ENCODE assay signal across 12 cellular contexts in genomic region chr2:142112648-142113278, GRCh38. TPM values are rescaled to one million over a fixed set of nuclear protein-coding genes. Genes with fewer than 3 reads are reported as not detected.
DNase-seq lines count a peak whose midpoint lies in the region; TF ChIP-seq lines count a peak whose summit lies in the region.
"Had no signal": no experiment of that assay in that cellular context is flagged by ENCODE, and none has a peak within 500 bp of the region (broad histone marks: within the 10 kb centered on the region; RNA-seq: fewer than 3 reads in every experiment).

No MANE protein-coding gene starts in this region.

- TF ChIP-seq CTCF in fibroblast of villous mesenchyme (IDR thresholded peaks at IDR 0.05; ENCODE audit: insufficient read depth, low read depth, low read length): no peak

- POLR2A ChIA-PET in HEK293T (lab: Yijun Ruan, JAX): no interaction called here

- CTCF ChIA-PET in HEK293T (lab: Yijun Ruan, JAX): interaction anchor here (0.7 to 1.4 kb wide), 2 partner anchors 9 to 26 kb away, joined by 3 to 5 read pairs; no protein-coding TSS in a partner anchor

- DNase-seq in A172 (ENCODE audit: low spot score) (peak; percentile 79), HEK293T (ENCODE audit: extremely low spot score) (no peak), T1000 (lab: John Stamatoyannopoulos, UW) (peak; percentile 47), fibroblast of villous mesenchyme (ENCODE audit: low read depth) (peak; percentile 14), SW480 (ENCODE audit: low spot score) (no peak), HuH-7.5 (ENCODE audit: low spot score) (no peak)
- DNase-seq in activated CD4-positive, CD25-positive, alpha-beta regulatory T cell (lab: John Stamatoyannopoulos, UW): no peak
- no peak for DNase-seq in activated T-cell treated with anti-CD3 and anti-CD28 coated beads, Interleukin-2, amount 50 U/mL, for 48 hours
- DNase-seq: activated naive CD8-positive, alpha-beta T cell treated with anti-CD3 and anti-CD28 coated beads, Interleukin-2, amount 50 U/mL, for 24 hours; Right ventricle myocardium superior; stimulated activated naive CD4-positive, alpha-beta T cell treated with Interleukin-2 at 50 U/mL for 16 hours had no signal

- no peak overlapping the region for H3K4me3 ChIP-seq in fibroblast of villous mesenchyme (ENCODE audit: low read depth, low read length)
- H3K4me3 ChIP-seq: gastroesophageal sphincter had no signal

TF ChIP-seq in HEK293T, 16 proteins besides CTCF, POLR2A, EP300 and RAD21:
- TF ChIP-seq FOXA1 (IDR thresholded peaks at IDR 0.05) (no peak), PKNOX1 (IDR thresholded peaks at IDR 0.05) (peak; percentile 33; the same call in 1 of the 2 replicates)

RNA-seq across cellular contexts. Expression of gene LRP1B, which starts 18.1 kb away (rescaled TPM):
- total RNA-seq in A172 (2014; rRNA removed; shearing (Covaris generic)): 0.03 TPM in 1 of 2 replicates, not detected in the other
- total RNA-seq in fibroblast of villous mesenchyme: 1.6 and 2.2 TPM in 2 replicates

Comparison
In these comparisons a context has a peak if more than half of its experiments do, and no peak if none do; other contexts are left out.
1. DNase-seq: peak in A172 (single experiment), T1000 (single experiment) and fibroblast of villous mesenchyme (single experiment); none in HEK293T (single experiment), activated CD4-positive, CD25-positive, alpha-beta regulatory T cell (0 of 4), SW480 (single experiment), HuH-7.5 (single experiment) and activated T-cell treated with anti-CD3 and anti-CD28 coated beads, Interleukin-2, amount 50 U/mL, for 48 hours (0 of 2).